Comparison of ENCODE assay signal across 8 cellular contexts in genomic region chr6:16338577-16339262, GRCh38.
A peak's percentile ranks its signal among the peaks of the same experiment; 100 is the strongest.
DNase-seq lines count a peak whose midpoint lies in the region; ATAC-seq, FAIRE-seq and TF ChIP-seq lines count a peak whose summit lies in the region.

No MANE protein-coding gene starts in this region.

- H3K27ac ChIP-seq in SJSA1: peak overlapping the region; percentile 60

- FAIRE-seq in H54 (lab: Jason Lieb, UNC): peak; percentile 82

- H3K4me1 Mint-ChIP-seq in stimulated activated memory B cell treated with anti-CD40 and anti-IgM and Interleukin-4, amounts not matched to agents 10 μg/mL and 1 μg/mL and 100 μg/mL, for 72 hours: peaks cover 18% of the 10 kb centered on the region

- H3K36me3 Mint-ChIP-seq in stimulated activated memory B cell treated with anti-CD40 and anti-IgM and Interleukin-4, amounts not matched to agents 10 μg/mL and 1 μg/mL and 100 μg/mL, for 72 hours: peaks cover 32% of the 10 kb centered on the region

- H3K4me3 Mint-ChIP-seq in stimulated activated memory B cell treated with anti-CD40 and anti-IgM and Interleukin-4, amounts not matched to agents 10 μg/mL and 1 μg/mL and 100 μg/mL, for 72 hours: no peak overlapping the region

- H3K9me3 ChIP-seq in SJSA1 (replicated peaks): no peaks in the 10 kb centered on the region

- H3K36me3 ChIP-seq in SJSA1: no peaks in the 10 kb centered on the region

- TF ChIP-seq POLR2A in H54 (IDR thresholded peaks at IDR 0.05; ENCODE audit: low read depth, low read length): no peak

- H3K27ac Mint-ChIP-seq in stimulated activated memory B cell treated with anti-CD40 and anti-IgM and Interleukin-4, amounts not matched to agents 10 μg/mL and 1 μg/mL and 100 μg/mL, for 72 hours: no peak overlapping the region

- H3K9me3 Mint-ChIP-seq in stimulated activated memory B cell treated with anti-CD40 and anti-IgM and Interleukin-4, amounts not matched to agents 10 μg/mL and 1 μg/mL and 100 μg/mL, for 72 hours: peaks cover 3% of the 10 kb centered on the region

- no peak for ATAC-seq in GM18870 (IDR thresholded peaks at IDR 0.05; ENCODE audit: unreplicated experiment)
- no peak for ATAC-seq in stimulated activated memory B cell treated with anti-CD40 and anti-IgM and Interleukin-4, amounts not matched to agents 10 μg/mL and 1 μg/mL and 100 μg/mL, for 72 hours
- no peak for ATAC-seq in HG03457 (IDR thresholded peaks at IDR 0.05; ENCODE audit: unreplicated experiment)

- no peaks in the 10 kb centered on the region for H3K27me3 Mint-ChIP-seq in stimulated activated memory B cell treated with anti-CD40 and anti-IgM and Interleukin-4, amounts not matched to agents 10 μg/mL and 1 μg/mL and 100 μg/mL, for 72 hours

- H3K27me3 ChIP-seq in SJSA1 (replicated peaks): no peaks in the 10 kb centered on the region

- DNase-seq in H54 (ENCODE audit: insufficient read length, low spot score) (peak; percentile 90), SJSA1 (ENCODE audit: low read depth in 1 of 2, low spot score in 2 of 2) (peak; percentile 95 to 98), fibroblast of the aortic adventitia (ENCODE audit: low read depth) (peak; percentile 100), pons (ENCODE audit: low spot score) (peak; percentile 39)
- DNase-seq in activated CD4-positive, alpha-beta T cell treated with anti-CD3 and anti-CD28 coated beads for 48 hours: no peak

- peak; percentile 92 for TF ChIP-seq CTCF in fibroblast of the aortic adventitia (IDR thresholded peaks at IDR 0.05; ENCODE audit: insufficient read depth, low read length)

- H3K4me1 ChIP-seq in SJSA1 (replicated peaks): peaks cover 58% of the 10 kb centered on the region

- H3K4me3 ChIP-seq in SJSA1 (no peak overlapping the region), fibroblast of the aortic adventitia (ENCODE audit: low read depth, low read length) (no peak overlapping the region)
